In genomic region chr3:14550651-14551611, GRCh38 we compare ENCODE assay signal across 20 cellular contexts. TPM values are rescaled to one million over a fixed set of nuclear protein-coding genes. Genes with fewer than 3 reads are reported as not detected.
DNase-seq lines count a peak whose midpoint lies in the region.
"Had no signal": no experiment of that assay in that cellular context is flagged by ENCODE, and none has a peak within 500 bp of the region (broad histone marks: within the 10 kb centered on the region; RNA-seq: fewer than 3 reads in every experiment).

No MANE protein-coding gene starts in this region.

- peak overlapping the region; percentile 51 for H3K18ac ChIP-seq in neuronal stem cell (ENCODE audit: low read length)

- no peak overlapping the region for H2BK12ac ChIP-seq in neuronal stem cell (ENCODE audit: low read length)

- H2BK15ac ChIP-seq in neuronal stem cell (ENCODE audit: low read length), result no peak overlapping the region

- H3K36me3 ChIP-seq in neuronal stem cell (replicated peaks in 1 of 2; ENCODE audit: control insufficient read depth in 2 of 2, insufficient read depth in 2 of 2, low read length in 2 of 2), result no peaks in the 10 kb centered on the region
- H3K36me3 ChIP-seq: BE2C had no signal

- H3K14ac ChIP-seq in neuronal stem cell (ENCODE audit: low read length), result peak overlapping the region; percentile 65

- DNase-seq in G401 (ENCODE audit: low spot score) (peak; percentile 93), RPMI7951 (ENCODE audit: low read depth) (peak; percentile 55), cerebellum (ENCODE audit: low spot score) (peak; percentile 91), neuronal stem cell (ENCODE audit: low spot score) (no peak), SKM-1 (lab: John Stamatoyannopoulos, UW; ENCODE audit: unreplicated experiment) (no peak), middle frontal gyrus (ENCODE audit: extremely low spot score, low spot score) (no peak), COR-L47 (lab: John Stamatoyannopoulos, UW) (no peak)
- DNase-seq: activated CD8-positive, alpha-beta T cell treated with anti-CD3 and anti-CD28 coated beads for 36 hours; activated T-cell treated with anti-CD3 and anti-CD28 coated beads, Interleukin-2, amount 50 U/mL, for 48 hours; BE2C; body of pancreas; Calu3; erythroblast; NCI-H187; NK-92 treated with Interleukin-12 subunit alpha and Interleukin-12 subunit beta, amount 100 ng/mL, for 24 hours; stimulated activated CD4-positive, alpha-beta T cell treated with anti-CD3 and anti-CD28 coated beads, Interleukin-4, amount 100 ng/mL, for 4 hours had no signal

- H4K91ac ChIP-seq in neuronal stem cell (ENCODE audit: low read depth, low read length, poor library complexity), result no peak overlapping the region

- H3K4me1 ChIP-seq in neuronal stem cell (ENCODE audit: control insufficient read depth in 2 of 2, insufficient read depth in 1 of 2, low read depth in 1 of 2, low read length in 2 of 2), result peaks cover 0 to 11% of the 10 kb centered on the region in 2 donors
- H3K4me1 ChIP-seq: BE2C, body of pancreas had no signal

- peak overlapping the region; percentile 11 for H2BK5ac ChIP-seq in neuronal stem cell (ENCODE audit: low read length)

- H3K9me3 ChIP-seq in neuronal stem cell (replicated peaks in 1 of 2; ENCODE audit: control insufficient read depth in 2 of 2, insufficient read depth in 1 of 2, low read depth in 1 of 2, low read length in 2 of 2), result no peaks in the 10 kb centered on the region
- H3K9me3 ChIP-seq: BE2C, body of pancreas had no signal

- peak overlapping the region; percentile 24 for H2AK5ac ChIP-seq in neuronal stem cell (ENCODE audit: low read depth, low read length)

- in situ Hi-C loops in G401 (cut with HindIII; ENCODE audit: low sequenced_read_pairs), result no loop called here

- no peak overlapping the region for H3K4me2 ChIP-seq in neuronal stem cell (ENCODE audit: insufficient read depth, low read length, poor library complexity, severe bottlenecking)
- H3K4me2 ChIP-seq: smooth muscle cell had no signal

- no peak overlapping the region for H2AFZ ChIP-seq in neuronal stem cell (ENCODE audit: low read length)

- no CpG with 5 or more reads among the region's 24 CpGs for WGBS in neuronal stem cell (ENCODE audit: extremely low coverage in 2 of 2, insufficient read length in 2 of 2, insufficient replicate concordance in 1 of 2), 2 donors

- no peak overlapping the region for H2BK120ac ChIP-seq in neuronal stem cell (ENCODE audit: low read depth, low read length)

- peaks cover 0 to 59% (median 7%) of the 10 kb centered on the region in 3 experiments for H3K27me3 ChIP-seq in neuronal stem cell (ENCODE audit: control insufficient read depth in 3 of 3, insufficient read depth in 3 of 3, low read depth in 1 of 3, low read length in 3 of 3)
- H3K27me3 ChIP-seq: BE2C, body of pancreas had no signal

- H3K27ac ChIP-seq in neuronal stem cell (replicated peaks; ENCODE audit: low read length), result no peak overlapping the region
- H3K27ac ChIP-seq: body of pancreas, VCaP had no signal

- H3K79me1 ChIP-seq in neuronal stem cell (ENCODE audit: low read depth, low read length), result no peaks in the 10 kb centered on the region

- no peak overlapping the region for H3K4me3 ChIP-seq in neuronal stem cell (ENCODE audit: low read length in 2 of 2)
- H3K4me3 ChIP-seq: body of pancreas, dorsolateral prefrontal cortex, lung, smooth muscle cell had no signal

- no peak overlapping the region for H3K9ac ChIP-seq in neuronal stem cell (ENCODE audit: low read depth, low read length, poor library complexity)

- H3K23ac ChIP-seq in neuronal stem cell (ENCODE audit: low read depth, low read length, poor library complexity), result peak overlapping the region; percentile 30

- H3K4ac ChIP-seq in neuronal stem cell (ENCODE audit: low read length), result no peak overlapping the region

- no peak overlapping the region for H4K8ac ChIP-seq in neuronal stem cell (ENCODE audit: low read depth, low read length)

RNA-seq across cellular contexts. Expression of gene GRIP2, which starts 10.8 kb away (rescaled TPM):
- total RNA-seq in G401 (2014; rRNA removed; shearing (Covaris generic)), result 1.1 and 1.4 TPM in 2 replicates
- under 0.01 TPM in 1 of 2 replicates, not detected in the other for total RNA-seq in RPMI7951 (2014; rRNA removed; shearing (Covaris generic))
- 4.2 TPM for total RNA-seq in cerebellum
- 0.77 TPM for polyA plus RNA-seq in neuronal stem cell (2013, experiment 1 of 2)
- polyA plus RNA-seq in neuronal stem cell (2013, experiment 2 of 2), result 0.62 TPM
- total RNA-seq: activated CD8-positive, alpha-beta T cell treated with anti-CD3 and anti-CD28 coated beads for 36 hours; Calu3 had no signal

Comparison
In these comparisons a context has a peak if more than half of its experiments do, and no peak if none do; other contexts are left out.
1. DNase-seq: peak in G401 (single experiment), RPMI7951 (single experiment) and cerebellum (single experiment); none in neuronal stem cell (single experiment), SKM-1 (single experiment), middle frontal gyrus (single experiment) and COR-L47 (single experiment).